ENCODE assay signal across 17 cellular contexts in genomic region chr7:50356945-50357268, GRCh38. TPM values are rescaled to one million over a fixed set of nuclear protein-coding genes. Genes with fewer than 3 reads are reported as not detected.
DNase-seq lines count a peak whose midpoint lies in the region; ATAC-seq, FAIRE-seq and TF ChIP-seq lines count a peak whose summit lies in the region.
"Had no signal": no experiment of that assay in that cellular context is flagged by ENCODE, and none has a peak within 500 bp of the region (broad histone marks: within the 10 kb centered on the region; RNA-seq: fewer than 3 reads in every experiment).

No MANE protein-coding gene starts in this region.

- no TSS peak for BruUV-seq in K562 (replicated peaks; lab: Mats Ljungman, UMichigan)

- TF ChIP-seq CTCF in HL-60 (IDR thresholded peaks at IDR 0.05; ENCODE audit: insufficient read depth, low read length) (no peak), K562 (IDR thresholded peaks at IDR 0.05 in 2 of 3, conservative IDR thresholded peaks at IDR 0.05 in 1 of 3; ENCODE audit: insufficient read depth in 2 of 3, low read depth in 1 of 3, low read length in 3 of 3) (no peak), spleen (IDR thresholded peaks at IDR 0.05 in 8 of 11, conservative IDR thresholded peaks at IDR 0.05 in 3 of 11) (no peak)

- H3K27ac ChIP-seq in HL-60 (replicated peaks): peak overlapping the region; percentile 82
- peak overlapping the region; percentile 90 for H3K27ac ChIP-seq in K562 (ENCODE audit: extremely low read depth, low read depth, low read length)
- peak overlapping the region; percentile 19 to 92 (median 80) for H3K27ac ChIP-seq in spleen
- H3K27ac ChIP-seq: prostate gland, SJCRH30 had no signal

- no peaks in the 10 kb centered on the region for H4K20me1 ChIP-seq in K562 (replicated peaks; ENCODE audit: control insufficient read depth, insufficient read depth, low read length)

- H3K9me1 ChIP-seq in K562 (ENCODE audit: control insufficient read depth, insufficient read depth, low read length): no peaks in the 10 kb centered on the region

- TF ChIP-seq RAD21 in K562 (CRISPR knock-in tag; conservative IDR thresholded peaks at IDR 0.05 in 1 of 2, IDR thresholded peaks at IDR 0.05 in 1 of 2): no peak

- H3K9ac ChIP-seq in K562 (ENCODE audit: insufficient read depth in 1 of 2, low read depth in 2 of 2, low read length in 2 of 2): peak overlapping the region; percentile 56 to 76

- H3K4me2 ChIP-seq in K562 (ENCODE audit: insufficient read depth, low read length): peak overlapping the region; percentile 81; the same call in 1 of the 2 replicates
- H3K4me2 ChIP-seq: smooth muscle cell had no signal

- no peak overlapping the region for H2AFZ ChIP-seq in K562 (ENCODE audit: low read depth, low read length)

- H3K9me3 ChIP-seq in K562 (replicated peaks; ENCODE audit: control insufficient read depth, insufficient read depth, low read depth, low read length): no peaks in the 10 kb centered on the region
- H3K9me3 ChIP-seq in spleen: no peaks in the 10 kb centered on the region
- H3K9me3 ChIP-seq: prostate gland, SJCRH30 had no signal

- no peaks in the 10 kb centered on the region for H3K27me3 Mint-ChIP-seq in activated CD4-positive, alpha-beta T cell treated with anti-CD3 and anti-CD28 coated beads, Interleukin-2, amount 10 ng/mL, durations not matched to agents 7 days and 5 days

- no peak for FAIRE-seq in K562 (lab: Jason Lieb, UNC)

- H3K36me3 Mint-ChIP-seq in activated CD4-positive, alpha-beta T cell treated with anti-CD3 and anti-CD28 coated beads, Interleukin-2, amount 10 ng/mL, durations not matched to agents 7 days and 5 days (ENCODE audit: low read depth): peaks cover 89% of the 10 kb centered on the region

- H3K9me3 Mint-ChIP-seq in activated CD4-positive, alpha-beta T cell treated with anti-CD3 and anti-CD28 coated beads, Interleukin-2, amount 10 ng/mL, durations not matched to agents 7 days and 5 days: no peaks in the 10 kb centered on the region
- H3K9me3 Mint-ChIP-seq: H9 had no signal

- no peak for TF ChIP-seq EP300 in K562 (IDR thresholded peaks at IDR 0.05; ENCODE audit: low read length)

- DNase-seq in activated CD4-positive, alpha-beta T cell treated with anti-CD3 and anti-CD28 coated beads, Interleukin-2, amount 10 ng/mL, durations not matched to agents 7 days and 5 days: no peak
- DNase-seq in activated CD4-positive, alpha-beta T cell treated with anti-CD3 and anti-CD28 coated beads, Interleukin-2, amount 50 U/mL, for 4 hours: no peak
- DNase-seq in HL-60 (ENCODE audit: low read depth in 1 of 2, low spot score in 1 of 2) (no peak), K562 (ENCODE audit: extremely low read depth in 1 of 4, low spot score in 3 of 4) (no peak), spleen (no peak), mesenteric fat pad (ENCODE audit: low spot score) (no peak)
- DNase-seq: activated gamma-delta T cell, dermis blood vessel endothelial cell, H9, NCI-H1092 treated with DMSO at 0.1 percent for 48 hours, NCI-H2171 treated with DMSO at 0.1 percent for 48 hours, SJCRH30 had no signal

- no peak for TF ChIP-seq POLR2A in K562 (conservative IDR thresholded peaks at IDR 0.05)
- no peak for TF ChIP-seq POLR2A in spleen (IDR thresholded peaks at IDR 0.05)

- peak overlapping the region; percentile 96 for H3K27ac Mint-ChIP-seq in activated CD4-positive, alpha-beta T cell treated with anti-CD3 and anti-CD28 coated beads, Interleukin-2, amount 10 ng/mL, durations not matched to agents 7 days and 5 days

- peaks cover 94% of the 10 kb centered on the region for H3K4me1 Mint-ChIP-seq in activated CD4-positive, alpha-beta T cell treated with anti-CD3 and anti-CD28 coated beads, Interleukin-2, amount 10 ng/mL, durations not matched to agents 7 days and 5 days
- H3K4me1 Mint-ChIP-seq: H9 had no signal

- intact Hi-C loops in K562 (cut with micrococcal nuclease): no loop called here
- intact Hi-C loops in spleen (cut with DNase I; ENCODE audit: low total_unique reads): no loop called here

- 75% methylated on average over 3 of the region's 7 CpGs for WGBS in K562 (ENCODE audit: insufficient coverage, low coverage, missing lambda C conversion rate)
- WGBS in spleen, 5 donors: 46 to 70% (median 65%) methylated on average over 6 to 7 of the region's 7 CpGs

- CTCF ChIA-PET in activated CD4-positive, alpha-beta T cell treated with anti-CD3 and anti-CD28 coated beads, Interleukin-2, amount 10 ng/mL, durations not matched to agents 7 days and 5 days (lab: Charles Lee): interaction anchor here (1.0 to 5.2 kb wide), 3 partner anchors 9 to 44 kb away, joined by 3 to 22 read pairs (median 4); no protein-coding TSS in a partner anchor
- CTCF ChIA-PET in K562 (lab: Yijun Ruan, JAX; ENCODE audit: low intra/inter-chr PET ratio): no interaction called here

- POLR2A ChIA-PET in activated CD4-positive, alpha-beta T cell treated with anti-CD3 and anti-CD28 coated beads, Interleukin-2, amount 10 ng/mL, durations not matched to agents 7 days and 5 days (lab: Charles Lee): no interaction called here
- POLR2A ChIA-PET in K562 (lab: Yijun Ruan, JAX): interaction anchor here (0.8 to 1.6 kb wide), 3 partner anchors 12 to 38 kb away, joined by 3 read pairs; no protein-coding TSS in a partner anchor

- H3K4me3 ChIP-seq in HL-60 (replicated peaks; ENCODE audit: insufficient read depth, low read length): no peak overlapping the region
- H3K4me3 ChIP-seq in K562: no peak overlapping the region
- H3K4me3 ChIP-seq in spleen: peak overlapping the region in 1 of 8 donors; percentile 24
- H3K4me3 ChIP-seq: prostate gland, SJCRH30, smooth muscle cell had no signal

- ATAC-seq in K562 (no peak), GM19395 (IDR thresholded peaks at IDR 0.05; ENCODE audit: unreplicated experiment) (no peak)
- no peak for ATAC-seq in activated CD4-positive, CD25-positive, alpha-beta regulatory T cell treated with anti-CD3 and anti-CD28 coated beads, Interleukin-2, amount 50 U/mL, for 24 hours

- H3K4me1 ChIP-seq in K562 (replicated peaks in 1 of 2; ENCODE audit: control insufficient read depth in 2 of 2, insufficient read depth in 2 of 2, low read length in 2 of 2) (peaks cover 59 to 83% of the 10 kb centered on the region in 2 experiments), spleen (peaks cover 21 to 100% (median 88%) of the 10 kb centered on the region in 6 donors)
- H3K4me1 ChIP-seq: prostate gland, SJCRH30 had no signal

- H3K36me3 ChIP-seq in K562 (ENCODE audit: control insufficient read depth, insufficient read depth, low read length): peaks cover 69% of the 10 kb centered on the region
- H3K36me3 ChIP-seq in spleen: peaks cover 0 to 93% (median 28%) of the 10 kb centered on the region in 6 donors
- H3K36me3 ChIP-seq: prostate gland, SJCRH30 had no signal

- H3K79me2 ChIP-seq in K562 (ENCODE audit: control insufficient read depth, insufficient read depth, low read length): peaks cover 74% of the 10 kb centered on the region

- in situ Hi-C loops in K562 (cut with MboI): no loop called here

- no peaks in the 10 kb centered on the region for H3K27me3 ChIP-seq in HL-60 (ENCODE audit: insufficient read depth, poor library complexity, severe bottlenecking)
- no peaks in the 10 kb centered on the region for H3K27me3 ChIP-seq in K562 (ENCODE audit: control insufficient read depth in 2 of 2, insufficient read depth in 2 of 2, low read length in 2 of 2)
- H3K27me3 ChIP-seq in spleen (replicated peaks in 1 of 7): no peaks in the 10 kb centered on the region

- peak overlapping the region; percentile 41 for H3K4me3 Mint-ChIP-seq in activated CD4-positive, alpha-beta T cell treated with anti-CD3 and anti-CD28 coated beads, Interleukin-2, amount 10 ng/mL, durations not matched to agents 7 days and 5 days
- H3K4me3 Mint-ChIP-seq: H9 had no signal

TF ChIP-seq in K562, 482 proteins besides CTCF, POLR2A, EP300 and RAD21:
- TF ChIP-seq ZBTB7A (IDR thresholded peaks at IDR 0.05; ENCODE audit: borderline replicate concordance, control insufficient read depth, low read depth, low read length): peak; percentile 60; the same call in 1 of the 2 replicates
- TF ChIP-seq XRCC5 (IDR thresholded peaks at IDR 0.05; ENCODE audit: low read depth, low read length): no peak
- TF ChIP-seq TAF9B (IDR thresholded peaks at IDR 0.05; ENCODE audit: partially characterized antibody): no peak
- no peak for TF ChIP-seq CREB1 (IDR thresholded peaks at IDR 0.05)
- no peak for TF ChIP-seq CREB1 (CRISPR knock-in tag; IDR thresholded peaks at IDR 0.05)
- 0 out of 2 replicates have a peak, but pooled peaks have one; percentile 23 for TF ChIP-seq DMBX1 (CRISPR knock-in tag; IDR thresholded peaks at IDR 0.05; ENCODE audit: borderline replicate concordance)

RNA-seq across cellular contexts. Expression of gene IKZF1, which starts 52.4 kb away (rescaled TPM):
- total RNA-seq in activated CD4-positive, alpha-beta T cell treated with anti-CD3 and anti-CD28 coated beads, Interleukin-2, amount 10 ng/mL, durations not matched to agents 7 days and 5 days: 100 to 1,000 TPM; 379 to 406 TPM
- 53.3 and 122 TPM in 2 replicates for total RNA-seq in K562 (2011; cell fraction: chromatin; rRNA removed; ENCODE audit: low replicate concordance)
- 37.5 and 50.9 TPM in 2 replicates for total RNA-seq in K562 (2011; cell fraction: nucleolus; rRNA removed)
- 76.8 and 139 TPM in 2 replicates for total RNA-seq in K562 (2011; cell fraction: nucleoplasm; rRNA removed)
- total RNA-seq in K562 (2014; rRNA removed) (66.5 and 98.0 TPM in 2 replicates), K562 (2014; rRNA removed; fragmentation: Illumina TruSeq; extraction: Trizol) (43.8 and 45.6 TPM in 2 replicates), K562 (2015; rRNA removed; fragmentation: Illumina TruSeq; extraction: Trizol) (43.4 and 44.7 TPM in 2 replicates), K562 (2021) (85.3 and 96.6 TPM in 2 replicates), spleen (100 to 1,000 TPM; 212 to 389 (median 260) TPM), mesenteric fat pad (22.0 TPM)
- polyA plus RNA-seq in K562 (2011; rRNA removed) (28.4 and 36.2 TPM in 2 replicates), K562 (2014; fragmentation: Illumina TruSeq; extraction: Trizol) (37.3 and 50.3 TPM in 2 replicates), K562 (2014; fragmentation: Nextera tagmentation; extraction: Ambion mirVana) (10 to 100 TPM; 12.6 to 14.7 TPM), K562 (2014; rRNA removed) (30.9 and 37.2 TPM in 2 replicates), spleen (10 to 100 TPM; 36.4 to 39.2 (median 37.9) TPM)
- 34.4 and 57.9 TPM in 2 replicates for polyA plus RNA-seq in K562 (2011; cell fraction: cytosol; rRNA removed)
- 43.0 and 50.8 TPM in 2 replicates for polyA plus RNA-seq in K562 (2011; cell fraction: nucleus; rRNA removed)
- polyA plus RNA-seq in K562 (2012): 35.8 and 46.0 TPM in 2 replicates
- 82.8 and 85.1 TPM in 2 replicates for polyA minus RNA-seq in K562 (2011; rRNA and poly(A)+ RNA removed)
- polyA minus RNA-seq in K562 (2011; cell fraction: cytosol; rRNA and poly(A)+ RNA removed): 60.8 and 72.3 TPM in 2 replicates
- 77.0 and 96.0 TPM in 2 replicates for polyA minus RNA-seq in K562 (2011; cell fraction: nucleus; rRNA and poly(A)+ RNA removed)
- total RNA-seq: myocyte, SJCRH30, smooth muscle cell had no signal
- polyA plus RNA-seq: smooth muscle cell had no signal
